In genomic region chr10:104336829-104337526, GRCh38 we compare ENCODE assay signal across 8 cellular contexts. TPM values are rescaled to one million over a fixed set of nuclear protein-coding genes. Genes with fewer than 3 reads are reported as not detected.
A peak's percentile ranks its signal among the peaks of the same experiment; 100 is the strongest.
DNase-seq lines count a peak whose midpoint lies in the region; ATAC-seq and TF ChIP-seq lines count a peak whose summit lies in the region.

No MANE protein-coding gene starts in this region.

- DNase-seq in IMR-90: peak; percentile 80
- DNase-seq in body of pancreas: no peak
- no peak for DNase-seq in lung (ENCODE audit: low spot score)
- no peak for DNase-seq in RPMI8226

- peak overlapping the region; percentile 9; the same call in 1 of the 2 replicates for H4K5ac ChIP-seq in IMR-90 (ENCODE audit: low read depth, low read length)

- H3K56ac ChIP-seq in IMR-90 (ENCODE audit: extremely low read depth, insufficient read depth, low read length): peak overlapping the region; percentile 75

- H3K4ac ChIP-seq in IMR-90 (ENCODE audit: low read depth, low read length): peak overlapping the region; percentile 72

- CTCF ChIA-PET in IMR-90 (lab: Yijun Ruan, JAX): interaction anchor here (0.7 to 1.8 kb wide), 3 partner anchors 17 to 45 kb away, joined by 3 to 7 read pairs (median 4); partner anchors contain the start of gene CFAP58

- peaks cover 49% of the 10 kb centered on the region for H4K20me1 ChIP-seq in IMR-90 (ENCODE audit: insufficient read depth, low read length)

- H3K79me2 ChIP-seq in ACC112 (ENCODE audit: control insufficient read depth, insufficient read depth, low read length, unreplicated experiment): peaks cover 78% of the 10 kb centered on the region

- peak overlapping the region; percentile 56; the same call in 1 of the 2 replicates for H4K91ac ChIP-seq in IMR-90 (ENCODE audit: insufficient read depth, low read depth, low read length)

- H2BK5ac ChIP-seq in IMR-90 (ENCODE audit: low read depth, low read length, poor library complexity, severe bottlenecking): peak overlapping the region; percentile 90

- H3K4me3 ChIP-seq in ACC112 (ENCODE audit: low read depth, low read length): peak overlapping the region; percentile 99
- peak overlapping the region; percentile 83 for H3K4me3 ChIP-seq in IMR-90 (ENCODE audit: insufficient read depth, low read depth, low read length)
- peak overlapping the region; percentile 65 to 95 for H3K4me3 ChIP-seq in body of pancreas
- peak overlapping the region; percentile 97 for H3K4me3 ChIP-seq in lung
- H3K4me3 ChIP-seq in urinary bladder (ENCODE audit: low read depth, low read length): peak overlapping the region; percentile 85

- in situ Hi-C loops in IMR-90 (cut with MboI; ENCODE audit: low sequenced_read_pairs): no loop called here

- peak overlapping the region; percentile 76 for H3K4me2 ChIP-seq in IMR-90 (ENCODE audit: low read depth, low read length)

- peak overlapping the region; percentile 62 to 67; a peak in 3 of 4 replicates for H4K8ac ChIP-seq in IMR-90 (ENCODE audit: low read depth in 2 of 2, low read length in 2 of 2)

- peak; percentile 64 for TF ChIP-seq POLR2A in IMR-90 (IDR thresholded peaks at IDR 0.05; ENCODE audit: low read depth, low read length)
- TF ChIP-seq POLR2A in body of pancreas (IDR thresholded peaks at IDR 0.05): no peak

- peak overlapping the region; percentile 3; the same call in 1 of the 3 replicates for H2BK15ac ChIP-seq in IMR-90 (ENCODE audit: low read depth, low read length)

- H3K27ac ChIP-seq in ACC112 (ENCODE audit: low read depth, low read length) (peak overlapping the region; percentile 100), IMR-90 (ENCODE audit: insufficient read depth, low read length) (peak overlapping the region; percentile 98), body of pancreas (peak overlapping the region in 1 of 4 donors; percentile 96), lung (ENCODE audit: low read depth in 1 of 2, low read length in 1 of 2) (peak overlapping the region; percentile 100), urinary bladder (ENCODE audit: low read depth) (peak overlapping the region; percentile 18)

- H3K79me1 ChIP-seq in IMR-90 (ENCODE audit: low read depth in 1 of 2, low read length in 2 of 2): peaks cover 6 to 55% of the 10 kb centered on the region in 2 experiments; a peak in 3 of 4 replicates

- no peak for TF ChIP-seq CTCF in IMR-90 (conservative IDR thresholded peaks at IDR 0.05; ENCODE audit: low read depth, low read length)
- TF ChIP-seq CTCF in body of pancreas (IDR thresholded peaks at IDR 0.05): no peak
- TF ChIP-seq CTCF in lung (IDR thresholded peaks at IDR 0.05; ENCODE audit: control extremely low read depth, extremely low read depth): no peak

- H3K9me3 ChIP-seq in IMR-90 (ENCODE audit: control insufficient read depth, insufficient read depth, low read length) (no peaks in the 10 kb centered on the region), body of pancreas (no peaks in the 10 kb centered on the region), lung (ENCODE audit: control insufficient read depth in 2 of 2, insufficient read depth in 1 of 2, low read length in 1 of 2) (no peaks in the 10 kb centered on the region)

- H3K4me1 ChIP-seq in ACC112 (ENCODE audit: control insufficient read depth, insufficient read depth, low read length, unreplicated experiment) (peaks cover 49% of the 10 kb centered on the region), IMR-90 (ENCODE audit: control insufficient read depth, insufficient read depth, low read length) (peaks cover 40% of the 10 kb centered on the region), body of pancreas (peaks cover 30% of the 10 kb centered on the region), lung (ENCODE audit: control insufficient read depth in 2 of 2, insufficient read depth in 2 of 2, low read length in 2 of 2) (peaks cover 29 to 38% of the 10 kb centered on the region in 2 donors), urinary bladder (ENCODE audit: insufficient read depth) (no peaks in the 10 kb centered on the region)

- peak overlapping the region; percentile 66 for H3K23ac ChIP-seq in IMR-90 (ENCODE audit: low read depth, low read length)

- H2BK20ac ChIP-seq in IMR-90 (ENCODE audit: low read depth, low read length): 0 out of 2 replicates have a peak overlapping the region, but pooled peaks have one; percentile 4

- H3K36me3 ChIP-seq in ACC112 (ENCODE audit: insufficient read depth, low read length) (peaks cover 8% of the 10 kb centered on the region; the same call in 1 of the 2 replicates), IMR-90 (ENCODE audit: control insufficient read depth, insufficient read depth, low read length) (peaks cover 3% of the 10 kb centered on the region; the same call in 1 of the 2 replicates), body of pancreas (replicated peaks in 1 of 2; ENCODE audit: insufficient read depth in 1 of 2, low read depth in 2 of 2) (no peaks in the 10 kb centered on the region), lung (ENCODE audit: control insufficient read depth in 2 of 2, insufficient read depth in 2 of 2, low read length in 2 of 2) (peaks cover 0 to 2% of the 10 kb centered on the region in 2 donors), urinary bladder (ENCODE audit: insufficient read depth) (no peaks in the 10 kb centered on the region)

- H3K27me3 ChIP-seq in ACC112 (ENCODE audit: insufficient read depth, low read length) (no peaks in the 10 kb centered on the region), IMR-90 (ENCODE audit: control insufficient read depth, insufficient read depth, low read length) (no peaks in the 10 kb centered on the region), body of pancreas (no peaks in the 10 kb centered on the region), lung (ENCODE audit: control insufficient read depth, insufficient read depth) (no peaks in the 10 kb centered on the region)

- 0% methylated on average over 2 of the region's 14 CpGs; no CpG with 5 or more reads in 1 of the 2 experiments for WGBS in IMR-90 (ENCODE audit: extremely low coverage in 2 of 2, insufficient read length in 1 of 2), 2 experiments
- WGBS in body of pancreas, 2 donors: 42% methylated on average over 14 of the region's 14 CpGs
- WGBS in lung, 2 donors: 5 to 17% methylated on average over 14 of the region's 14 CpGs
- 6% methylated on average over 14 of the region's 14 CpGs for WGBS in urinary bladder

- H2BK120ac ChIP-seq in IMR-90 (ENCODE audit: low read depth, low read length): peak overlapping the region; percentile 1; the same call in 1 of the 2 replicates

- intact Hi-C loops in IMR-90 (cut with micrococcal nuclease): loop anchor here (5.0 kb wide), 1 partner anchor 450 kb away; no protein-coding TSS in a partner anchor
- intact Hi-C loops in body of pancreas (cut with DNase I): no loop called here

- peak overlapping the region; percentile 20 for H2AK9ac ChIP-seq in IMR-90 (replicated peaks; ENCODE audit: low read depth, low read length, poor library complexity)

- no peak overlapping the region for H2AFZ ChIP-seq in ACC112 (ENCODE audit: low read length, unreplicated experiment)
- no peak overlapping the region for H2AFZ ChIP-seq in IMR-90 (replicated peaks; ENCODE audit: low read length, poor library complexity)

- peak overlapping the region; percentile 15 for H3K14ac ChIP-seq in IMR-90 (replicated peaks; ENCODE audit: low read depth, low read length)

- no peak for TF ChIP-seq RAD21 in IMR-90 (IDR thresholded peaks at IDR 0.05; ENCODE audit: low read length)

- TSS peak; percentile 70 for BruUV-seq in IMR-90 (replicated peaks; lab: Mats Ljungman, UMichigan)

- peak overlapping the region; percentile 17; the same call in 1 of the 2 replicates for H3K18ac ChIP-seq in IMR-90 (ENCODE audit: low read depth, low read length)

- POLR2A ChIA-PET in IMR-90 (lab: Charles Lee; ENCODE audit: unreplicated experiment): no interaction called here

- 0 out of 2 replicates have a peak overlapping the region, but pooled peaks have one; percentile 48 for H2AK5ac ChIP-seq in IMR-90 (ENCODE audit: low read depth, low read length)

- dilution Hi-C loops in IMR-90 (cut with HindIII; ENCODE audit: low sequenced_read_pairs, unreplicated experiment): no loop called here

- peak overlapping the region; percentile 95 for H3K9ac ChIP-seq in IMR-90 (ENCODE audit: low read depth, low read length)

- peaks cover 40% of the 10 kb centered on the region for H3K9me1 ChIP-seq in IMR-90 (ENCODE audit: insufficient read depth, low read length)

- ATAC-seq in GM19035 (IDR thresholded peaks at IDR 0.05; ENCODE audit: unreplicated experiment) (peak; percentile 23), IMR-90 (ENCODE audit: low read depth) (peak; percentile 8), body of pancreas (no peak), lung (ENCODE audit: insufficient read depth, low FRiP score) (no peak), HG03457 (IDR thresholded peaks at IDR 0.05; ENCODE audit: unreplicated experiment) (no peak)

TF ChIP-seq in IMR-90, 13 proteins besides CTCF, POLR2A, EP300 and RAD21 (continues in another document):
- TF ChIP-seq MAZ (IDR thresholded peaks at IDR 0.05; ENCODE audit: borderline replicate concordance, low read depth, low read length): no peak
- peak; percentile 70 for TF ChIP-seq CEBPB (IDR thresholded peaks at IDR 0.05; ENCODE audit: low read depth, low read length)
- no peak for TF ChIP-seq ELK1 (IDR thresholded peaks at IDR 0.05; ENCODE audit: borderline replicate concordance, low read depth, low read length)
- no peak for TF ChIP-seq FOS (IDR thresholded peaks at IDR 0.05; ENCODE audit: low read depth, low read length)

RNA-seq across cellular contexts. Expression of gene ITPRIP, which starts 1.3 kb away (rescaled TPM):
- total RNA-seq in IMR-90 (2012; rRNA removed) (7.2 and 7.5 TPM in 2 replicates), body of pancreas (1 to 10 TPM; 4.7 to 7.9 TPM), lung (10 to 100 TPM; 23.8 to 36.0 TPM), urinary bladder (7.6 TPM)
- polyA plus RNA-seq in IMR-90 (2012; rRNA removed) (31.9 and 38.1 TPM in 2 replicates), lung (10 to 100 TPM; 21.7 to 44.7 TPM), urinary bladder (22.4 TPM)
- polyA plus RNA-seq in IMR-90 (2012; cell fraction: cytosol; rRNA removed): 24.7 and 46.9 TPM in 2 replicates
- 64.8 and 65.2 TPM in 2 replicates for polyA plus RNA-seq in IMR-90 (2012; cell fraction: nucleus; rRNA removed; ENCODE audit: low replicate concordance)

RNA-seq across cellular contexts. Expression of gene CFAP58, which starts 16.7 kb away (rescaled TPM):
- total RNA-seq in IMR-90 (2012; rRNA removed) (0.36 and 0.83 TPM in 2 replicates), body of pancreas (under 1 TPM in 1 of 2 donors, not detected in 1; 0.26 TPM), lung (1 to 10 TPM; 5.0 to 5.4 TPM), urinary bladder (0.69 TPM)
- polyA plus RNA-seq in IMR-90 (2012; rRNA removed) (0.57 and 0.72 TPM in 2 replicates), lung (1 to 10 TPM; 1.4 to 2.2 TPM), urinary bladder (0.34 TPM)
- 0.03 and 0.09 TPM in 2 replicates for polyA plus RNA-seq in IMR-90 (2012; cell fraction: cytosol; rRNA removed)
- polyA plus RNA-seq in IMR-90 (2012; cell fraction: nucleus; rRNA removed; ENCODE audit: low replicate concordance): 0.14 and 1.3 TPM in 2 replicates

Comparison
In these comparisons a context has a peak if more than half of its experiments do, and no peak if none do; other contexts are left out.
1. ATAC-seq: peak in GM19035 (single experiment) and IMR-90 (single experiment); none in body of pancreas (single experiment), lung (single experiment) and HG03457 (single experiment).
2. Peak in every context shown above with its lines, with median percentiles within 50 percentile points of each other: H3K4me3 ChIP-seq.